In genomic region chr6:52724406-52725121, GRCh38 we compare ENCODE assay signal across 9 cellular contexts. TPM values are rescaled to one million over a fixed set of nuclear protein-coding genes. Genes with fewer than 3 reads are reported as not detected.
DNase-seq lines count a peak whose midpoint lies in the region; ATAC-seq and TF ChIP-seq lines count a peak whose summit lies in the region.
"Had no signal": no experiment of that assay in that cellular context is flagged by ENCODE, and none has a peak within 500 bp of the region (broad histone marks: within the 10 kb centered on the region; RNA-seq: fewer than 3 reads in every experiment).

No MANE protein-coding gene starts in this region.

- intact Hi-C loops in right lobe of liver (cut with DNase I) = no loop called here

- TF ChIP-seq POLR2A in right lobe of liver (IDR thresholded peaks at IDR 0.05) = no peak

- peak overlapping the region; percentile 23 to 89 (median 65) for H3K27ac ChIP-seq in right lobe of liver

- CTCF ChIA-PET in WTC11 (lab: Charles Lee) = interaction anchor here (0.5 to 2.6 kb wide), 20 partner anchors 9 to 317 kb away, joined by 3 to 16 read pairs (median 3); partner anchors contain the start of genes GSTA1 and GSTA2

- WGBS in right lobe of liver (ENCODE audit: insufficient coverage, low coverage, low lambda C conversion rate, missing lambda C conversion rate) = 25% methylated on average over 11 of the region's 13 CpGs

- H3K27ac Mint-ChIP-seq in WTC11 = no peak overlapping the region
- H3K27ac Mint-ChIP-seq: IgD-negative memory B cell had no signal

- H3K36me3 ChIP-seq in right lobe of liver = no peaks in the 10 kb centered on the region

- ATAC-seq in GM18868 (IDR thresholded peaks at IDR 0.05; ENCODE audit: unreplicated experiment) (peak; percentile 99), HG03064 (IDR thresholded peaks at IDR 0.05; ENCODE audit: low read depth, unreplicated experiment) (peak; percentile 97), WTC11 (peak; percentile 99), right lobe of liver (peak; percentile 82 to 94 (median 88))

- TF ChIP-seq CTCF in WTC11 (IDR thresholded peaks at IDR 0.05) (peak; percentile 58), choroid plexus epithelial cell (conservative IDR thresholded peaks at IDR 0.05; ENCODE audit: low read depth, low read length) (peak; percentile 84), right lobe of liver (IDR thresholded peaks at IDR 0.05) (peak; percentile 60 to 69 (median 64))

- no peaks in the 10 kb centered on the region for H3K36me3 Mint-ChIP-seq in WTC11
- H3K36me3 Mint-ChIP-seq: IgD-negative memory B cell had no signal

- H3K27me3 ChIP-seq in right lobe of liver = no peaks in the 10 kb centered on the region

- no peaks in the 10 kb centered on the region for H3K9me3 ChIP-seq in right lobe of liver

- no peaks in the 10 kb centered on the region; the same call in 1 of the 2 replicates for H3K9me3 Mint-ChIP-seq in WTC11
- H3K9me3 Mint-ChIP-seq: IgD-negative memory B cell had no signal

- no peak overlapping the region for H3K4me3 Mint-ChIP-seq in WTC11

- POLR2A ChIA-PET in WTC11 (lab: Charles Lee) = interaction anchor here (0.6 to 0.8 kb wide), 3 partner anchors 28 to 53 kb away, joined by 3 read pairs; no protein-coding TSS in a partner anchor

- peak; percentile 85 for DNase-seq in AG20443 (ENCODE audit: low spot score)
- peak; percentile 14 for DNase-seq in NCI-H2171 treated with DMSO at 0.1 percent for 48 hours (lab: John Stamatoyannopoulos, UW)
- peak; percentile 75 for DNase-seq in WTC11 (ENCODE audit: low spot score)
- peak; percentile 72 for DNase-seq in choroid plexus epithelial cell (ENCODE audit: low read depth)
- peak; percentile 91 to 96 (median 95) for DNase-seq in right lobe of liver
- DNase-seq in stimulated activated CD4-positive, alpha-beta T cell treated with anti-CD3 and anti-CD28 coated beads, TNF-alpha, amount 100 ng/mL, for 48 hours (ENCODE audit: low read depth in 3 of 3) = peak; percentile 27 to 44 (median 34)

- H3K4me3 ChIP-seq in choroid plexus epithelial cell (ENCODE audit: low read depth, low read length) = no peak overlapping the region
- peak overlapping the region in 1 of 3 donors; percentile 19 for H3K4me3 ChIP-seq in right lobe of liver

- no peaks in the 10 kb centered on the region for H3K27me3 Mint-ChIP-seq in WTC11 (ENCODE audit: low read depth)

- H3K4me1 Mint-ChIP-seq in WTC11 = peaks cover 36% of the 10 kb centered on the region

- H3K4me1 ChIP-seq in right lobe of liver = peaks cover 0 to 60% (median 23%) of the 10 kb centered on the region in 4 donors

TF ChIP-seq in WTC11, 78 proteins besides CTCF, POLR2A, EP300 and RAD21:
- TF ChIP-seq CREB1 (CRISPR knock-in tag; IDR thresholded peaks at IDR 0.05) = no peak
- TF ChIP-seq TCF7 (CRISPR knock-in tag; IDR thresholded peaks at IDR 0.05; ENCODE audit: low read depth) = no peak
- TF ChIP-seq ZNF317 (CRISPR knock-in tag; IDR thresholded peaks at IDR 0.05; ENCODE audit: borderline replicate concordance, low read depth) = no peak
- TF ChIP-seq GABPB1 (CRISPR knock-in tag; IDR thresholded peaks at IDR 0.05) = peak; percentile 15; the same call in 1 of the 2 replicates
- no peak for TF ChIP-seq ZMAT4 (CRISPR knock-in tag; IDR thresholded peaks at IDR 0.05)
- no peak for TF ChIP-seq ZNF281 (CRISPR knock-in tag; IDR thresholded peaks at IDR 0.05)
- 0 out of 2 replicates have a peak, but pooled peaks have one; percentile 44 for TF ChIP-seq ZBTB43 (CRISPR knock-in tag; IDR thresholded peaks at IDR 0.05)

RNA-seq across cellular contexts. Expression of gene GSTA2, which starts 38.7 kb away (rescaled TPM):
- total RNA-seq in WTC11 (2021) = 0.14 TPM in 1 of 3 replicates, not detected in the others
- 100 to 1,000 TPM in 1 of 6 experiments, 10 to 100 TPM in 3, 1 to 10 TPM in 2; 7.6 to 177 (median 54.4) TPM for total RNA-seq in right lobe of liver

RNA-seq across cellular contexts. Expression of gene TMEM14A, which starts 53.7 kb away (rescaled TPM):
- 8.7 to 13.6 TPM (median 13.2 TPM) in 3 replicates for total RNA-seq in WTC11 (2021)
- 10 to 100 TPM; 20.7 to 41.2 (median 33.3) TPM for total RNA-seq in right lobe of liver

Comparison
In these comparisons a context has a peak if more than half of its experiments do, and no peak if none do; other contexts are left out.
1. DNase-seq: peak in every context shown above with its lines; median percentile 95 in right lobe of liver; 85 in AG20443; 75 in WTC11; 72 in choroid plexus epithelial cell; 34 in stimulated activated CD4-positive, alpha-beta T cell treated with anti-CD3 and anti-CD28 coated beads, TNF-alpha, amount 100 ng/mL, for 48 hours; 14 in NCI-H2171 treated with DMSO at 0.1 percent for 48 hours.